In the genomic region with DNA sequence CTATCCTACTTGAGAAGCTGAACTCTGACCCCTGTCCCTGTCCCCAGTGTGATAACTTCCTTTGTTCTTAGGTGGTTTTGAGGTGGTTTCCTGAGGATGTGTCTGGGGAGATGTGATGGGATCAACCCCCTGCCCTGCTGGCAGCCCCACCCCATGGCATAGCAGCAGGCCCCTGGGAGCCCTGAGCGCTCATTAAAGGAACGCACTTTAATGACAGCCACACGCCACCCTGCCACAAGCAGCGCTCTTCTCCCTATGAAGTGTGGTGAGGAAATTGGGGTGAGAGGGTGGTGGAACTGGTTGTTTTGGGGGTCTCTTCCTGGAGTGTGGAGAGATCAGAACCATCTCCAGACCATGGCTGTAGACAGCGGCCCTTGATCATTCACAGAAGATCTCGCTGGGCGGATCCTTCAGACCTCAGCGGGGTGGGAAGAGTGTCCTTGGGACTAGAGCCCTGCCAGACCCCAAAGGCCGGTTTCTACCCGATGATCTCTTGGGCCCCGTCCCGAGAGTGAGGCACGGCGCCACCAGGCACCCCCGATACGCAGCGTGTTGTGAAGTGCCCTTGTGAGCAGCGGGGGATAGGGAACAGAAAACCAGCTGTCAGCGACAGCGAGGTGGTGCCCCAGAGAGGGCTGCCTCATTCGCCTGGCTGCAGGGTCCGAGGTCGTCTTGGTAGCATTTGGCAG, we compare ENCODE assay signal across 8 cellular contexts. TPM values are rescaled to one million over a fixed set of nuclear protein-coding genes. Genes with fewer than 3 reads are reported as not detected.
DNase-seq lines count a peak whose midpoint lies in the region; ATAC-seq and TF ChIP-seq lines count a peak whose summit lies in the region.

No MANE protein-coding gene starts in this region.

- no peak for ATAC-seq in activated T-helper 17 cell treated with anti-CD3 and anti-CD28 coated beads, Interleukin-2, amount 50 U/mL, for 72 hours (replicated peaks)
- ATAC-seq in left lung: no peak

- POLR2A ChIA-PET in activated CD4-positive, alpha-beta T cell treated with anti-CD3 and anti-CD28 coated beads, Interleukin-2, amount 10 ng/mL, durations not matched to agents 7 days and 5 days (lab: Charles Lee): no interaction called here

- peak overlapping the region; percentile 33 to 77 for H3K27ac ChIP-seq in left lung

- peaks cover 20% of the 10 kb centered on the region for H3K36me3 Mint-ChIP-seq in activated CD4-positive, alpha-beta T cell treated with anti-CD3 and anti-CD28 coated beads, Interleukin-2, amount 10 ng/mL, durations not matched to agents 7 days and 5 days (ENCODE audit: low read depth)
- peaks cover 30% of the 10 kb centered on the region for H3K36me3 Mint-ChIP-seq in activated T-helper 17 cell treated with anti-CD3 and anti-CD28 coated beads, Interleukin-2, amount 50 U/mL, for 72 hours (ENCODE audit: low read depth)
- H3K36me3 Mint-ChIP-seq in type B pancreatic cell: peaks cover 3% of the 10 kb centered on the region

- H3K4me1 ChIP-seq in left lung: peaks cover 20 to 64% of the 10 kb centered on the region in 2 donors

- no peaks in the 10 kb centered on the region for H3K27me3 Mint-ChIP-seq in activated CD4-positive, alpha-beta T cell treated with anti-CD3 and anti-CD28 coated beads, Interleukin-2, amount 10 ng/mL, durations not matched to agents 7 days and 5 days
- no peaks in the 10 kb centered on the region for H3K27me3 Mint-ChIP-seq in activated T-helper 17 cell treated with anti-CD3 and anti-CD28 coated beads, Interleukin-2, amount 50 U/mL, for 72 hours
- no peaks in the 10 kb centered on the region for H3K27me3 Mint-ChIP-seq in type B pancreatic cell

- peak overlapping the region in 1 of 2 donors; percentile 19 for H3K4me3 ChIP-seq in left lung

- peak overlapping the region; percentile 96 for H3K27ac Mint-ChIP-seq in activated CD4-positive, alpha-beta T cell treated with anti-CD3 and anti-CD28 coated beads, Interleukin-2, amount 10 ng/mL, durations not matched to agents 7 days and 5 days
- H3K27ac Mint-ChIP-seq in activated T-helper 17 cell treated with anti-CD3 and anti-CD28 coated beads, Interleukin-2, amount 50 U/mL, for 72 hours: peak overlapping the region; percentile 99
- peak overlapping the region; percentile 83 for H3K27ac Mint-ChIP-seq in type B pancreatic cell

- no peak for DNase-seq in activated CD4-positive, alpha-beta T cell treated with anti-CD3 and anti-CD28 coated beads, Interleukin-2, amount 10 ng/mL, durations not matched to agents 7 days and 5 days
- DNase-seq in activated CD4-positive, alpha-beta T cell treated with anti-CD3 and anti-CD28 coated beads, Interleukin-2, amount 50 U/mL, for 1 hour: no peak
- DNase-seq in left lung: peak in 1 of 2 donors; percentile 56
- no peak for DNase-seq in type B pancreatic cell (ENCODE audit: extremely low spot score, unreplicated experiment)
- no peak for DNase-seq in cerebellar nuclear complex (lab: John Stamatoyannopoulos, UW)
- DNase-seq in SK-N-DZ (ENCODE audit: low spot score): no peak
- no peak for DNase-seq in AG08396 (ENCODE audit: low spot score)

- no peaks in the 10 kb centered on the region for H3K9me3 Mint-ChIP-seq in activated CD4-positive, alpha-beta T cell treated with anti-CD3 and anti-CD28 coated beads, Interleukin-2, amount 10 ng/mL, durations not matched to agents 7 days and 5 days
- H3K9me3 Mint-ChIP-seq in activated T-helper 17 cell treated with anti-CD3 and anti-CD28 coated beads, Interleukin-2, amount 50 U/mL, for 72 hours: no peaks in the 10 kb centered on the region
- no peaks in the 10 kb centered on the region for H3K9me3 Mint-ChIP-seq in type B pancreatic cell

- no peaks in the 10 kb centered on the region for H3K9me3 ChIP-seq in left lung

- intact Hi-C loops in left lung (cut with DNase I): no loop called here

- H3K4me3 Mint-ChIP-seq in activated CD4-positive, alpha-beta T cell treated with anti-CD3 and anti-CD28 coated beads, Interleukin-2, amount 10 ng/mL, durations not matched to agents 7 days and 5 days: peak overlapping the region; percentile 66
- peak overlapping the region; percentile 92 for H3K4me3 Mint-ChIP-seq in activated T-helper 17 cell treated with anti-CD3 and anti-CD28 coated beads, Interleukin-2, amount 50 U/mL, for 72 hours
- H3K4me3 Mint-ChIP-seq in type B pancreatic cell: no peak overlapping the region

- H3K36me3 ChIP-seq in left lung: no peaks in the 10 kb centered on the region

- TF ChIP-seq CTCF in left lung (IDR thresholded peaks at IDR 0.05): no peak
- no peak for TF ChIP-seq CTCF in type B pancreatic cell (conservative IDR thresholded peaks at IDR 0.05)

- H3K4me1 Mint-ChIP-seq in activated CD4-positive, alpha-beta T cell treated with anti-CD3 and anti-CD28 coated beads, Interleukin-2, amount 10 ng/mL, durations not matched to agents 7 days and 5 days: peaks cover 54% of the 10 kb centered on the region
- H3K4me1 Mint-ChIP-seq in activated T-helper 17 cell treated with anti-CD3 and anti-CD28 coated beads, Interleukin-2, amount 50 U/mL, for 72 hours: peaks cover 22% of the 10 kb centered on the region
- peaks cover 43% of the 10 kb centered on the region for H3K4me1 Mint-ChIP-seq in type B pancreatic cell (ENCODE audit: unreplicated experiment)

- CTCF ChIA-PET in activated CD4-positive, alpha-beta T cell treated with anti-CD3 and anti-CD28 coated beads, Interleukin-2, amount 10 ng/mL, durations not matched to agents 7 days and 5 days (lab: Charles Lee): interaction anchor here (0.9 to 2.1 kb wide), 29 partner anchors 9 to 624 kb away, joined by 3 to 43 read pairs (median 6); partner anchors contain the start of gene SYNJ2

- no peaks in the 10 kb centered on the region for H3K27me3 ChIP-seq in left lung

RNA-seq across cellular contexts. Expression of gene SYNJ2, which starts 45.4 kb away (rescaled TPM):
- 10 to 100 TPM; 35.8 to 39.0 TPM for total RNA-seq in activated CD4-positive, alpha-beta T cell treated with anti-CD3 and anti-CD28 coated beads, Interleukin-2, amount 10 ng/mL, durations not matched to agents 7 days and 5 days
- 10 to 100 TPM; 28.0 to 32.0 TPM for total RNA-seq in activated T-helper 17 cell treated with anti-CD3 and anti-CD28 coated beads, Interleukin-2, amount 50 U/mL, for 72 hours
- total RNA-seq in left lung (10 to 100 TPM in 1 of 2 donors, 1 to 10 TPM in 1; 8.7 to 12.2 TPM), type B pancreatic cell (ENCODE audit: low replicate concordance) (17.0 and 31.2 TPM in 2 replicates)
- 0.82 and 1.5 TPM in 2 replicates for polyA plus RNA-seq in SK-N-DZ (2014; cell fraction: cytosol; rRNA removed)
- polyA plus RNA-seq in SK-N-DZ (2014; cell fraction: nucleus; rRNA removed): 0.77 and 1.4 TPM in 2 replicates
